In the genomic region with DNA sequence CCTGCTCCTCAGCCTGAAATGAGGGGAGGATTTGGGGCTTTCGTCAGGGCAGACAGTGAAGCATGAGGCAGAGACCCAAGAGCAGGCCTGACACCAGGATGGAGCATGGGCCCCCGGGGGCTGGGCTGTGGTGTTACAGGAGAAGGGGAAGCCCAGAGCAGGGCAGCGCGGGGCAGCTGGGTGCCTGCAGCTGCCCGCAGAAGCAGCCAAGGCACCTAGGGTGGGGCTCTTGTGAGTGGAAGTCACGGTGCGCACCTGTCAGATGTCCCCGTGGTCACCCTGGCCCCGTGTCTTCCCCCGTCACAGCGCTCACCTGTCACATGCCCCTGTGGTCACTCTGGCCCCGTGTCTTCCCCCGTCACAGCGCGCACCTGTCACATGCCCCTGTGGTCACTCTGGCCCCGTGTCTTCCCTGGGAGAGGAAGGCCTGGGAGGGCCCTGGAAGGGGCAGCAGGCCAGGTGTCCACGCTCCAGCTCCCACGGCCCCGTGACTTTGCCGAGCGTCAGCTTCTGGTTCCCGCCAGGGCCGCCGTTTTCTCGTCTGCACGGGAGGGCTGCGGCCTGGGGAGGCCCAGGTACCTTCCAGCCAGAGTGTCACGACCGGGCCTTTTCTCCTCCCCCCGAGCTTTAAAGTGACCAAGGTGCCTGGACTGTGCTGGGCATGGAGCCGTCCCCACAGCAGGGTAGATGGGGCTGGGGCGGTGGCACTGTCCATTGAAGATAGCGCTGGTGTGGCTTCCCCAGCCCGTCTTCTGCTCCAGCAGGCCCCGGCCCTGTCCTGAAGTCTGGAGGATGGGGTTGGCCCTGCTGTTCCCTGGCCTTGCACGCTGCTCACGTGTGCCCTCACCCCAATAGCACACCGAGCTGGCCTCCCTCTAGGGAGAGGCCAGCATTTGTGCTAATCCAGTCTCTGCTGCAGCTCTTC, we compare ENCODE assay signal across 13 cellular contexts. TPM values are rescaled to one million over a fixed set of nuclear protein-coding genes. Genes with fewer than 3 reads are reported as not detected.
DNase-seq lines count a peak whose midpoint lies in the region; ATAC-seq, FAIRE-seq and TF ChIP-seq lines count a peak whose summit lies in the region.
"Had no signal": no experiment of that assay in that cellular context is flagged by ENCODE, and none has a peak within 500 bp of the region (broad histone marks: within the 10 kb centered on the region; RNA-seq: fewer than 3 reads in every experiment).

No MANE protein-coding gene starts in this region.

- H3K4me3 ChIP-seq in HepG2 (replicated peaks in 1 of 3; ENCODE audit: insufficient read depth in 1 of 3, low read depth in 2 of 3, low read length in 3 of 3) (no peak overlapping the region), right lobe of liver (no peak overlapping the region), RWPE2 (ENCODE audit: severe bottlenecking) (no peak overlapping the region), neuronal stem cell (ENCODE audit: low read length in 2 of 2) (no peak overlapping the region)

- H3K79me2 ChIP-seq in HepG2 (ENCODE audit: insufficient read depth, low read length): no peaks in the 10 kb centered on the region

- H3K9me3 ChIP-seq in HepG2 (ENCODE audit: low read length) (no peaks in the 10 kb centered on the region), right lobe of liver (no peaks in the 10 kb centered on the region), RWPE2 (ENCODE audit: severe bottlenecking) (no peaks in the 10 kb centered on the region), neuronal stem cell (replicated peaks in 1 of 2; ENCODE audit: control insufficient read depth in 2 of 2, insufficient read depth in 1 of 2, low read depth in 1 of 2, low read length in 2 of 2) (no peaks in the 10 kb centered on the region)
- H3K9me3 ChIP-seq: BE2C had no signal

- no peak overlapping the region for H4K8ac ChIP-seq in neuronal stem cell (ENCODE audit: low read depth, low read length)

- H3K79me1 ChIP-seq in neuronal stem cell (ENCODE audit: low read depth, low read length): peaks cover 12% of the 10 kb centered on the region

- no peaks in the 10 kb centered on the region for H3K4me1 Mint-ChIP-seq in natural killer cell

- H2BK5ac ChIP-seq in neuronal stem cell (ENCODE audit: low read length): peak overlapping the region; percentile 53

- H4K91ac ChIP-seq in neuronal stem cell (ENCODE audit: low read depth, low read length, poor library complexity): no peak overlapping the region

- no peak for TF ChIP-seq CTCF in HepG2 (CRISPR knock-in tag; IDR thresholded peaks at IDR 0.05)
- TF ChIP-seq CTCF in right lobe of liver (IDR thresholded peaks at IDR 0.05): no peak
- TF ChIP-seq CTCF in RWPE2 (IDR thresholded peaks at IDR 0.05; ENCODE audit: poor library complexity, severe bottlenecking): no peak
- no peak for TF ChIP-seq CTCF in natural killer cell (IDR thresholded peaks at IDR 0.05)

- H3K9ac ChIP-seq in HepG2 (ENCODE audit: insufficient read depth, low read depth, low read length) (no peak overlapping the region), neuronal stem cell (ENCODE audit: low read depth, low read length, poor library complexity) (no peak overlapping the region)

- H3K27me3 ChIP-seq in HepG2 (ENCODE audit: control insufficient read depth in 1 of 2, insufficient read depth in 2 of 2, low read length in 2 of 2) (no peaks in the 10 kb centered on the region), right lobe of liver (no peaks in the 10 kb centered on the region), RWPE2 (ENCODE audit: insufficient read depth, poor library complexity, severe bottlenecking) (no peaks in the 10 kb centered on the region), neuronal stem cell (ENCODE audit: control insufficient read depth in 3 of 3, insufficient read depth in 3 of 3, low read depth in 1 of 3, low read length in 3 of 3) (no peaks in the 10 kb centered on the region)
- H3K27me3 ChIP-seq: BE2C had no signal

- ATAC-seq in HepG2 (no peak), right lobe of liver (no peak), RWPE2 (ENCODE audit: low read depth) (peak; percentile 5; the same call in 1 of the 3 replicates), natural killer cell (no peak)

- CTCF ChIA-PET in HepG2 (lab: Yijun Ruan, JAX; ENCODE audit: low intra/inter-chr PET ratio, low total read pairs): interaction anchor here (1.5 kb wide), 1 partner anchor 58 kb away, joined by 4 read pairs; no protein-coding TSS in a partner anchor

- no TSS peak for BruUV-seq in HepG2 (replicated peaks; lab: Mats Ljungman, UMichigan)

- TF ChIP-seq POLR2A in HepG2 (IDR thresholded peaks at IDR 0.05; ENCODE audit: insufficient read depth in 1 of 2, low read depth in 2 of 2, low read length in 2 of 2) (no peak), right lobe of liver (IDR thresholded peaks at IDR 0.05) (no peak)

- intact Hi-C loops in HepG2 (cut with micrococcal nuclease; ENCODE audit: unreplicated experiment): no loop called here
- intact Hi-C loops in right lobe of liver (cut with DNase I): no loop called here
- intact Hi-C loops in natural killer cell (cut with micrococcal nuclease): no loop called here

- no peak overlapping the region for H2BK12ac ChIP-seq in neuronal stem cell (ENCODE audit: low read length)

- H3K4me3 Mint-ChIP-seq in natural killer cell: no peak overlapping the region
- H3K4me3 Mint-ChIP-seq: CD8-positive, alpha-beta memory T cell had no signal

- H3K27me3 Mint-ChIP-seq in natural killer cell (ENCODE audit: low read depth in 2 of 2): no peaks in the 10 kb centered on the region
- H3K27me3 Mint-ChIP-seq: CD8-positive, alpha-beta memory T cell had no signal

- H3K4me2 ChIP-seq in HepG2 (ENCODE audit: low read depth, low read length) (no peak overlapping the region), neuronal stem cell (ENCODE audit: insufficient read depth, low read length, poor library complexity, severe bottlenecking) (no peak overlapping the region)

- no peak overlapping the region for H3K27ac Mint-ChIP-seq in natural killer cell

- no peak overlapping the region for H2AK5ac ChIP-seq in neuronal stem cell (ENCODE audit: low read depth, low read length)

- POLR2A ChIA-PET in HepG2 (lab: Yijun Ruan, JAX): interaction anchor here (1.6 kb wide), 1 partner anchor 9 kb away, joined by 4 read pairs; a partner anchor contains a TSS

- H4K20me1 ChIP-seq in HepG2 (ENCODE audit: insufficient read depth, low read length): peaks cover 2% of the 10 kb centered on the region; the same call in 1 of the 2 replicates

- no peak for TF ChIP-seq EP300 in HepG2 (IDR thresholded peaks at IDR 0.05; ENCODE audit: low read depth in 2 of 2, low read length in 2 of 2)
- no peak for TF ChIP-seq EP300 in HepG2 (CRISPR knock-in tag; IDR thresholded peaks at IDR 0.05; ENCODE audit: borderline replicate concordance)

- H2AFZ ChIP-seq in HepG2 (ENCODE audit: low read length) (no peak overlapping the region), neuronal stem cell (ENCODE audit: low read length) (no peak overlapping the region)

- peaks cover 50 to 85% of the 10 kb centered on the region in 2 experiments for H3K36me3 ChIP-seq in HepG2 (replicated peaks in 1 of 2; ENCODE audit: control insufficient read depth in 1 of 2, insufficient read depth in 2 of 2, low read length in 2 of 2)
- peaks cover 0 to 33% (median 10%) of the 10 kb centered on the region in 4 donors for H3K36me3 ChIP-seq in right lobe of liver
- H3K36me3 ChIP-seq in RWPE2 (ENCODE audit: low read depth): peaks cover 85% of the 10 kb centered on the region
- peaks cover 55 to 94% of the 10 kb centered on the region in 2 donors for H3K36me3 ChIP-seq in neuronal stem cell (replicated peaks in 1 of 2; ENCODE audit: control insufficient read depth in 2 of 2, insufficient read depth in 2 of 2, low read length in 2 of 2)

- 99% methylated on average over 37 of the region's 38 CpGs for WGBS in HepG2 (ENCODE audit: low lambda C conversion rate)
- WGBS in right lobe of liver (ENCODE audit: insufficient coverage, low coverage, low lambda C conversion rate, missing lambda C conversion rate): no CpG with 5 or more reads among the region's 38 CpGs
- WGBS in neuronal stem cell (ENCODE audit: extremely low coverage in 2 of 2, insufficient read length in 2 of 2, insufficient replicate concordance in 1 of 2), 2 donors: no CpG with 5 or more reads among the region's 38 CpGs

- H3K36me3 Mint-ChIP-seq in natural killer cell: no peaks in the 10 kb centered on the region

- DNase-seq in HepG2 (ENCODE audit: low spot score): no peak
- DNase-seq in right lobe of liver: no peak
- DNase-seq in RWPE2 (ENCODE audit: low spot score): peak; percentile 88
- no peak for DNase-seq in neuronal stem cell (ENCODE audit: low spot score)
- no peak for DNase-seq in NCI-H2196 treated with DMSO at 0.1 percent for 48 hours (lab: John Stamatoyannopoulos, UW; ENCODE audit: unreplicated experiment)
- DNase-seq in natural killer cell: no peak
- no peak for DNase-seq in RPMI8226
- DNase-seq: CD8-positive, alpha-beta memory T cell; GF-D8 had no signal

- no peak overlapping the region for H3K14ac ChIP-seq in neuronal stem cell (ENCODE audit: low read length)

- no peak overlapping the region for H3K18ac ChIP-seq in neuronal stem cell (ENCODE audit: low read length)

- H3K4ac ChIP-seq in neuronal stem cell (ENCODE audit: low read length): no peak overlapping the region

- in situ Hi-C loops in HepG2 (cut with HindIII; ENCODE audit: extremely low pct_ligation_motif_present, low pct_unique_long_range_greater_than_20kb): no loop called here

- TF ChIP-seq RAD21 in HepG2 (CRISPR knock-in tag; IDR thresholded peaks at IDR 0.05): no peak

- no peak overlapping the region for H3K23ac ChIP-seq in neuronal stem cell (ENCODE audit: low read depth, low read length, poor library complexity)

- H3K9me3 Mint-ChIP-seq in natural killer cell: no peaks in the 10 kb centered on the region
- H3K9me3 Mint-ChIP-seq: CD8-positive, alpha-beta memory T cell had no signal

- H2BK120ac ChIP-seq in neuronal stem cell (ENCODE audit: low read depth, low read length): no peak overlapping the region

- no peak for FAIRE-seq in HepG2 (lab: Jason Lieb, UNC)
- FAIRE-seq: A204.1 had no signal

- H2BK15ac ChIP-seq in neuronal stem cell (ENCODE audit: low read length): no peak overlapping the region

- no peak overlapping the region for H3K27ac ChIP-seq in HepG2 (ENCODE audit: extremely low read length, insufficient read depth, low read length)
- no peak overlapping the region for H3K27ac ChIP-seq in right lobe of liver
- H3K27ac ChIP-seq in RWPE2 (ENCODE audit: poor library complexity, severe bottlenecking): no peak overlapping the region
- no peak overlapping the region for H3K27ac ChIP-seq in neuronal stem cell (replicated peaks; ENCODE audit: low read length)
- H3K27ac ChIP-seq: HL-60 had no signal

- H3K4me1 ChIP-seq in HepG2 (ENCODE audit: insufficient read depth, low read length): no peaks in the 10 kb centered on the region
- no peaks in the 10 kb centered on the region for H3K4me1 ChIP-seq in right lobe of liver
- no peaks in the 10 kb centered on the region for H3K4me1 ChIP-seq in RWPE2 (ENCODE audit: insufficient read depth, poor library complexity, severe bottlenecking)
- H3K4me1 ChIP-seq in neuronal stem cell (ENCODE audit: control insufficient read depth in 2 of 2, insufficient read depth in 1 of 2, low read depth in 1 of 2, low read length in 2 of 2): no peaks in the 10 kb centered on the region
- H3K4me1 ChIP-seq: BE2C had no signal

RNA-seq across cellular contexts. Expression of a gene that starts 9.4 kb away (rescaled TPM):
- total RNA-seq in HepG2 (2016; rRNA removed; fragmentation: Illumina TruSeq; extraction: Trizol) (51.4 and 132 TPM in 2 replicates), right lobe of liver (10 to 100 TPM; 17.4 to 42.8 (median 29.5) TPM), natural killer cell (100 to 1,000 TPM; 118 to 138 (median 127) TPM)
- total RNA-seq in HepG2 (2016; cell fraction: cytosol; rRNA removed; fragmentation: Illumina TruSeq; extraction: Trizol; ENCODE audit: low read depth): 32.3 and 33.5 TPM in 2 replicates
- 44.4 and 147 TPM in 2 replicates for total RNA-seq in HepG2 (2016; cell fraction: insoluble cytoplasmic fraction; rRNA removed; fragmentation: Illumina TruSeq; extraction: Trizol)
- total RNA-seq in HepG2 (2016; cell fraction: membrane; rRNA removed; fragmentation: Illumina TruSeq; extraction: Trizol): 36.6 and 38.2 TPM in 2 replicates
- total RNA-seq in HepG2 (2016; cell fraction: nucleus; rRNA removed; fragmentation: Illumina TruSeq; extraction: Trizol): 173 and 206 TPM in 2 replicates
- polyA plus RNA-seq in HepG2 (2011; rRNA removed): 132 and 173 TPM in 2 replicates
- 40.1 and 86.0 TPM in 2 replicates for polyA plus RNA-seq in HepG2 (2011; cell fraction: cytosol; rRNA removed)
- 1,804 and 3,077 TPM in 2 replicates for polyA plus RNA-seq in HepG2 (2011; cell fraction: nucleus; rRNA removed)
- polyA plus RNA-seq in HepG2 (2012): 112 and 149 TPM in 2 replicates
- polyA plus RNA-seq in HepG2 (2016; cell fraction: cytosol; fragmentation: Illumina TruSeq; extraction: Trizol; ENCODE audit: low read depth): 5.1 and 5.7 TPM in 2 replicates
- 47.2 and 54.2 TPM in 2 replicates for polyA plus RNA-seq in HepG2 (2016; cell fraction: insoluble cytoplasmic fraction; fragmentation: Illumina TruSeq; extraction: Trizol; ENCODE audit: low read depth)
- 13.3 and 16.2 TPM in 2 replicates for polyA plus RNA-seq in HepG2 (2016; cell fraction: membrane; fragmentation: Illumina TruSeq; extraction: Trizol; ENCODE audit: low read depth)
- 572 and 622 TPM in 2 replicates for polyA plus RNA-seq in HepG2 (2016; cell fraction: nucleus; fragmentation: Illumina TruSeq; extraction: Trizol; ENCODE audit: insufficient read depth, low read depth)
- 69.2 and 278 TPM in 2 replicates for polyA minus RNA-seq in HepG2 (2011; rRNA and poly(A)+ RNA removed; ENCODE audit: low replicate concordance)
- 47.8 and 61.7 TPM in 2 replicates for polyA minus RNA-seq in HepG2 (2011; cell fraction: cytosol; rRNA and poly(A)+ RNA removed)
- 203 and 232 TPM in 2 replicates for polyA minus RNA-seq in HepG2 (2011; cell fraction: nucleus; rRNA and poly(A)+ RNA removed)
- polyA plus RNA-seq in neuronal stem cell (2013, experiment 1 of 2): 60.7 TPM
- polyA plus RNA-seq in neuronal stem cell (2013, experiment 2 of 2): 56.3 TPM

RNA-seq across cellular contexts. Expression of a gene that starts 11.0 kb away (rescaled TPM):
- not detected in 2 replicates for total RNA-seq in HepG2 (2016; rRNA removed; fragmentation: Illumina TruSeq; extraction: Trizol)
- not detected in 2 replicates for total RNA-seq in HepG2 (2016; cell fraction: cytosol; rRNA removed; fragmentation: Illumina TruSeq; extraction: Trizol; ENCODE audit: low read depth)
- total RNA-seq in HepG2 (2016; cell fraction: insoluble cytoplasmic fraction; rRNA removed; fragmentation: Illumina TruSeq; extraction: Trizol): not detected in 2 replicates
- not detected in 2 replicates for total RNA-seq in HepG2 (2016; cell fraction: membrane; rRNA removed; fragmentation: Illumina TruSeq; extraction: Trizol)
- not detected in 2 replicates for total RNA-seq in HepG2 (2016; cell fraction: nucleus; rRNA removed; fragmentation: Illumina TruSeq; extraction: Trizol)
- polyA plus RNA-seq in HepG2 (2011; rRNA removed): 0.03 TPM in 1 of 2 replicates, not detected in the other
- polyA plus RNA-seq in HepG2 (2011; cell fraction: cytosol; rRNA removed): 0.03 TPM in 1 of 2 replicates, not detected in the other
- polyA plus RNA-seq in HepG2 (2011; cell fraction: nucleus; rRNA removed): 0.09 and 0.14 TPM in 2 replicates
- polyA plus RNA-seq in HepG2 (2012): not detected in 2 replicates
- not detected in 2 replicates for polyA plus RNA-seq in HepG2 (2016; cell fraction: cytosol; fragmentation: Illumina TruSeq; extraction: Trizol; ENCODE audit: low read depth)
- polyA plus RNA-seq in HepG2 (2016; cell fraction: insoluble cytoplasmic fraction; fragmentation: Illumina TruSeq; extraction: Trizol; ENCODE audit: low read depth): not detected in 2 replicates
- not detected in 2 replicates for polyA plus RNA-seq in HepG2 (2016; cell fraction: membrane; fragmentation: Illumina TruSeq; extraction: Trizol; ENCODE audit: low read depth)
- polyA plus RNA-seq in HepG2 (2016; cell fraction: nucleus; fragmentation: Illumina TruSeq; extraction: Trizol; ENCODE audit: insufficient read depth, low read depth): not detected in 2 replicates
- polyA minus RNA-seq in HepG2 (2011; rRNA and poly(A)+ RNA removed; ENCODE audit: low replicate concordance): not detected in 2 replicates
- polyA minus RNA-seq in HepG2 (2011; cell fraction: cytosol; rRNA and poly(A)+ RNA removed): not detected in 2 replicates
- polyA minus RNA-seq in HepG2 (2011; cell fraction: nucleus; rRNA and poly(A)+ RNA removed): under 0.01 and 0.12 TPM in 2 replicates
- total RNA-seq in right lobe of liver: not detected
- 0.13 TPM for polyA plus RNA-seq in neuronal stem cell (2013, experiment 1 of 2)
- 0.08 TPM for polyA plus RNA-seq in neuronal stem cell (2013, experiment 2 of 2)
- total RNA-seq in natural killer cell: under 1 TPM in 2 of 3 donors, not detected in 1; 0.12 to 0.33 TPM
- polyA plus RNA-seq: CD8-positive, alpha-beta memory T cell had no signal

RNA-seq across cellular contexts. Expression of a gene that starts 27.7 kb away (rescaled TPM):
- total RNA-seq in HepG2 (2016; rRNA removed; fragmentation: Illumina TruSeq; extraction: Trizol): not detected in 2 replicates
- not detected in 2 replicates for total RNA-seq in HepG2 (2016; cell fraction: cytosol; rRNA removed; fragmentation: Illumina TruSeq; extraction: Trizol; ENCODE audit: low read depth)
- not detected in 2 replicates for total RNA-seq in HepG2 (2016; cell fraction: insoluble cytoplasmic fraction; rRNA removed; fragmentation: Illumina TruSeq; extraction: Trizol)
- not detected in 2 replicates for total RNA-seq in HepG2 (2016; cell fraction: membrane; rRNA removed; fragmentation: Illumina TruSeq; extraction: Trizol)
- not detected in 2 replicates for total RNA-seq in HepG2 (2016; cell fraction: nucleus; rRNA removed; fragmentation: Illumina TruSeq; extraction: Trizol)
- polyA plus RNA-seq in HepG2 (2011; rRNA removed): not detected in 2 replicates
- not detected in 2 replicates for polyA plus RNA-seq in HepG2 (2011; cell fraction: cytosol; rRNA removed)
- polyA plus RNA-seq in HepG2 (2011; cell fraction: nucleus; rRNA removed): not detected in 2 replicates
- 0.27 TPM in 1 of 2 replicates, not detected in the other for polyA plus RNA-seq in HepG2 (2012)
- polyA plus RNA-seq in HepG2 (2016; cell fraction: cytosol; fragmentation: Illumina TruSeq; extraction: Trizol; ENCODE audit: low read depth): not detected in 2 replicates
- polyA plus RNA-seq in HepG2 (2016; cell fraction: insoluble cytoplasmic fraction; fragmentation: Illumina TruSeq; extraction: Trizol; ENCODE audit: low read depth): not detected in 2 replicates
- not detected in 2 replicates for polyA plus RNA-seq in HepG2 (2016; cell fraction: membrane; fragmentation: Illumina TruSeq; extraction: Trizol; ENCODE audit: low read depth)
- not detected in 2 replicates for polyA plus RNA-seq in HepG2 (2016; cell fraction: nucleus; fragmentation: Illumina TruSeq; extraction: Trizol; ENCODE audit: insufficient read depth, low read depth)
- polyA minus RNA-seq in HepG2 (2011; rRNA and poly(A)+ RNA removed; ENCODE audit: low replicate concordance): not detected in 2 replicates
- polyA minus RNA-seq in HepG2 (2011; cell fraction: cytosol; rRNA and poly(A)+ RNA removed): not detected in 2 replicates
- not detected in 2 replicates for polyA minus RNA-seq in HepG2 (2011; cell fraction: nucleus; rRNA and poly(A)+ RNA removed)
- not detected for total RNA-seq in right lobe of liver
- 39.2 TPM for polyA plus RNA-seq in neuronal stem cell (2013, experiment 1 of 2)
- 40.2 TPM for polyA plus RNA-seq in neuronal stem cell (2013, experiment 2 of 2)
- not detected for total RNA-seq in natural killer cell
- total RNA-seq: CD8-positive, alpha-beta memory T cell; H4 had no signal
- polyA plus RNA-seq: CD8-positive, alpha-beta memory T cell had no signal

RNA-seq across cellular contexts. Expression of a gene that starts 46.3 kb away (rescaled TPM):
- total RNA-seq in HepG2 (2016; rRNA removed; fragmentation: Illumina TruSeq; extraction: Trizol) (0.20 and 0.27 TPM in 2 replicates), right lobe of liver (not detected), natural killer cell (not detected)
- total RNA-seq in HepG2 (2016; cell fraction: cytosol; rRNA removed; fragmentation: Illumina TruSeq; extraction: Trizol; ENCODE audit: low read depth): not detected in 2 replicates
- 0.33 and 0.45 TPM in 2 replicates for total RNA-seq in HepG2 (2016; cell fraction: insoluble cytoplasmic fraction; rRNA removed; fragmentation: Illumina TruSeq; extraction: Trizol)
- 0.12 and 0.17 TPM in 2 replicates for total RNA-seq in HepG2 (2016; cell fraction: membrane; rRNA removed; fragmentation: Illumina TruSeq; extraction: Trizol)
- 0.28 and 0.53 TPM in 2 replicates for total RNA-seq in HepG2 (2016; cell fraction: nucleus; rRNA removed; fragmentation: Illumina TruSeq; extraction: Trizol)
- polyA plus RNA-seq in HepG2 (2011; rRNA removed): 5.1 and 8.6 TPM in 2 replicates
- 4.3 and 7.9 TPM in 2 replicates for polyA plus RNA-seq in HepG2 (2011; cell fraction: cytosol; rRNA removed)
- polyA plus RNA-seq in HepG2 (2011; cell fraction: nucleus; rRNA removed): 81.1 and 86.7 TPM in 2 replicates
- polyA plus RNA-seq in HepG2 (2012): 2.6 and 6.6 TPM in 2 replicates
- polyA plus RNA-seq in HepG2 (2016; cell fraction: cytosol; fragmentation: Illumina TruSeq; extraction: Trizol; ENCODE audit: low read depth): 0.14 TPM in 1 of 2 replicates, not detected in the other
- 0.37 TPM in 1 of 2 replicates, not detected in the other for polyA plus RNA-seq in HepG2 (2016; cell fraction: insoluble cytoplasmic fraction; fragmentation: Illumina TruSeq; extraction: Trizol; ENCODE audit: low read depth)
- polyA plus RNA-seq in HepG2 (2016; cell fraction: membrane; fragmentation: Illumina TruSeq; extraction: Trizol; ENCODE audit: low read depth): 0.29 TPM in 1 of 2 replicates, not detected in the other
- polyA plus RNA-seq in HepG2 (2016; cell fraction: nucleus; fragmentation: Illumina TruSeq; extraction: Trizol; ENCODE audit: insufficient read depth, low read depth): 0.62 and 0.85 TPM in 2 replicates
- 0.37 and 4.3 TPM in 2 replicates for polyA minus RNA-seq in HepG2 (2011; rRNA and poly(A)+ RNA removed; ENCODE audit: low replicate concordance)
- polyA minus RNA-seq in HepG2 (2011; cell fraction: cytosol; rRNA and poly(A)+ RNA removed): 2.0 and 2.2 TPM in 2 replicates
- polyA minus RNA-seq in HepG2 (2011; cell fraction: nucleus; rRNA and poly(A)+ RNA removed): 6.4 and 9.9 TPM in 2 replicates
- polyA plus RNA-seq in neuronal stem cell (2013, experiment 1 of 2): 0.03 TPM
- polyA plus RNA-seq in neuronal stem cell (2013, experiment 2 of 2): 0.06 TPM
- total RNA-seq: CD8-positive, alpha-beta memory T cell had no signal
- polyA plus RNA-seq: CD8-positive, alpha-beta memory T cell had no signal
